Comparison of ENCODE assay signal across 8 cellular contexts in genomic region chr19:48966541-48967345, GRCh38. TPM values are rescaled to one million over a fixed set of nuclear protein-coding genes. Genes with fewer than 3 reads are reported as not detected.
DNase-seq lines count a peak whose midpoint lies in the region; ATAC-seq, FAIRE-seq and TF ChIP-seq lines count a peak whose summit lies in the region.

No MANE protein-coding gene starts in this region.

- no peak overlapping the region for H3K4ac ChIP-seq in mesendoderm (ENCODE audit: low read depth, low read length)

- no peaks in the 10 kb centered on the region for H3K27me3 ChIP-seq in GM12878 (replicated peaks in 1 of 2; ENCODE audit: control insufficient read depth in 2 of 2, insufficient read depth in 2 of 2, low read length in 1 of 2)
- no peaks in the 10 kb centered on the region for H3K27me3 ChIP-seq in mesendoderm (ENCODE audit: insufficient read depth, low read length, poor library complexity)

- H3K4me1 ChIP-seq in GM12878 (ENCODE audit: control insufficient read depth, insufficient read depth, low read length) (peaks cover 40% of the 10 kb centered on the region), mesendoderm (ENCODE audit: control insufficient read depth, low read depth, low read length) (peaks cover 16% of the 10 kb centered on the region)

- peaks cover 6% of the 10 kb centered on the region for H3K79me1 ChIP-seq in mesendoderm (ENCODE audit: low read length)

- no peaks in the 10 kb centered on the region for H4K20me1 ChIP-seq in GM12878 (ENCODE audit: control insufficient read depth, insufficient read depth)

- no peak for TF ChIP-seq RAD21 in GM12878 (IDR thresholded peaks at IDR 0.05; ENCODE audit: insufficient read depth, low read depth, low read length)

- TF ChIP-seq CTCF in GM12878 (IDR thresholded peaks at IDR 0.05 in 2 of 3, conservative IDR thresholded peaks at IDR 0.05 in 1 of 3; ENCODE audit: control insufficient read depth in 2 of 3, extremely low read depth in 1 of 3, insufficient read depth in 1 of 3, low read depth in 3 of 3, low read length in 3 of 3) = no peak
- no peak for TF ChIP-seq CTCF in omental fat pad (IDR thresholded peaks at IDR 0.05)

- BruUV-seq in GM12878 (replicated peaks; lab: Mats Ljungman, UMichigan) = no TSS peak

- POLR2A ChIA-PET in GM12878 (lab: Charles Lee) = interaction anchor here (0.6 to 4.2 kb wide), 11 partner anchors 12 to 178 kb away, joined by 3 to 53 read pairs (median 6); partner anchors contain the start of genes BAX, BCAT2, GYS1 and NUCB1

- SMC1A ChIA-PET in GM12878 (lab: Charles Lee; ENCODE audit: uncharacterized antibody, unreplicated experiment) = interaction anchor here (0.8 to 3.2 kb wide), 16 partner anchors 11 to 178 kb away, joined by 3 to 28 read pairs (median 4); partner anchors contain the start of genes DHDH, GYS1, HSD17B14 and RUVBL2

- H3K4me3 ChIP-seq in GM12878 (peak overlapping the region; percentile 93), mesendoderm (ENCODE audit: low read length) (peak overlapping the region; percentile 99)

- no peak overlapping the region for H2BK120ac ChIP-seq in mesendoderm (ENCODE audit: low read depth, low read length)

- TF ChIP-seq EP300 in GM12878 (IDR thresholded peaks at IDR 0.05; ENCODE audit: borderline replicate concordance in 1 of 2, control insufficient read depth in 1 of 2, low read depth in 2 of 2, low read length in 2 of 2) = no peak

- H3K56ac ChIP-seq in mesendoderm (ENCODE audit: low read length) = peak overlapping the region; percentile 96

- in situ Hi-C loops in GM12878 (cut with MboI) = no loop called here

- H3K23ac ChIP-seq in mesendoderm (ENCODE audit: low read length) = no peak overlapping the region

- H3K9ac ChIP-seq in GM12878 (ENCODE audit: control insufficient read depth, insufficient read depth, low read length) (peak overlapping the region; percentile 79), mesendoderm (ENCODE audit: low read length) (peak overlapping the region; percentile 95)

- H3K27ac ChIP-seq in KOPT-K1 (ENCODE audit: low read depth, low read length, poor library complexity, severe bottlenecking) (peak overlapping the region; percentile 85), GM12878 (ENCODE audit: control insufficient read depth, insufficient read depth) (peak overlapping the region; percentile 62), mesendoderm (ENCODE audit: low read depth, low read length) (no peak overlapping the region)

- H3K36me3 ChIP-seq in KOPT-K1 (ENCODE audit: insufficient read depth, low read length) (peaks cover 47% of the 10 kb centered on the region), GM12878 (ENCODE audit: control insufficient read depth in 2 of 2, insufficient read depth in 2 of 2, low read length in 1 of 2) (peaks cover 5 to 34% of the 10 kb centered on the region in 2 experiments), mesendoderm (ENCODE audit: control insufficient read depth, insufficient read depth, low read length) (no peaks in the 10 kb centered on the region)

- H3K9me3 ChIP-seq in KOPT-K1 (ENCODE audit: insufficient read depth, low read length, poor library complexity, severe bottlenecking) (no peaks in the 10 kb centered on the region), GM12878 (replicated peaks; ENCODE audit: control insufficient read depth, insufficient read depth, low read length) (no peaks in the 10 kb centered on the region)

- FAIRE-seq in GM12878 (lab: Jason Lieb, UNC) = no peak

- DNase-seq in CD1c-positive myeloid dendritic cell (ENCODE audit: extremely low spot score) = peak; percentile 59
- no peak for DNase-seq in GM12878 (ENCODE audit: low read depth, low spot score)
- DNase-seq in mesendoderm = peak; percentile 32
- no peak for DNase-seq in omental fat pad (ENCODE audit: low spot score)
- no peak for DNase-seq in stimulated activated CD4-positive, alpha-beta T cell treated with anti-CD3 and anti-CD28 coated beads, Interleukin-4, amount 100 ng/mL, for 1 hour
- DNase-seq in hippocampal formation (lab: John Stamatoyannopoulos, UW) = no peak

- TF ChIP-seq POLR2A in GM12878 (IDR thresholded peaks at IDR 0.05; ENCODE audit: low read depth, low read length) = no peak

- CTCF ChIA-PET in GM12878 (lab: Yijun Ruan, JAX) = interaction anchor here (0.6 to 3.1 kb wide), 17 partner anchors 12 to 375 kb away, joined by 3 to 31 read pairs (median 4); partner anchors contain the start of genes BAX, CA11, GYS1 and HSD17B14

- no peak overlapping the region for H2BK5ac ChIP-seq in mesendoderm (ENCODE audit: low read length)

- H3K18ac ChIP-seq in mesendoderm (ENCODE audit: low read length) = no peak overlapping the region

- H3K4me2 ChIP-seq in GM12878 (ENCODE audit: control insufficient read depth, insufficient read depth) = peak overlapping the region; percentile 99
- peak overlapping the region; percentile 99 for H3K4me2 ChIP-seq in mesendoderm (ENCODE audit: low read length)

- ATAC-seq in GM12878 (no peak), omental fat pad (ENCODE audit: low FRiP score) (no peak), HG03135 (IDR thresholded peaks at IDR 0.05; ENCODE audit: unreplicated experiment) (no peak)

- H4K5ac ChIP-seq in mesendoderm (ENCODE audit: low read length) = no peak overlapping the region

- no peak overlapping the region for H4K8ac ChIP-seq in mesendoderm (ENCODE audit: low read depth, low read length)

- intact Hi-C loops in GM12878 (cut with micrococcal nuclease; ENCODE audit: unreplicated experiment) = loop anchor here (10.0 kb wide), 1 partner anchor 332 kb away; the partner anchor contains the start of gene DBP

- H3K79me2 ChIP-seq in GM12878 (ENCODE audit: control insufficient read depth, insufficient read depth, low read length) (peaks cover 33% of the 10 kb centered on the region), mesendoderm (ENCODE audit: control insufficient read depth, insufficient read depth, low read length) (peaks cover 13% of the 10 kb centered on the region)

- WGBS in GM12878 (ENCODE audit: insufficient coverage, insufficient replicate concordance, low lambda C conversion rate, missing lambda C conversion rate) = 40% methylated on average over 10 of the region's 10 CpGs
- no CpG with 5 or more reads among the region's 10 CpGs for WGBS in mesendoderm (ENCODE audit: extremely low coverage, insufficient coverage, low lambda C conversion rate)

- RAD21 ChIA-PET in GM12878 (lab: Charles Lee; ENCODE audit: unreplicated experiment) = interaction anchor here (0.5 to 1.7 kb wide), 9 partner anchors 9 to 176 kb away, joined by 3 to 8 read pairs (median 4); partner anchors contain the start of genes GYS1 and RUVBL2

- no peak overlapping the region for H2AK5ac ChIP-seq in mesendoderm (ENCODE audit: low read length)

- no peak overlapping the region for H2BK15ac ChIP-seq in mesendoderm (replicated peaks; ENCODE audit: low read depth)

- no peak overlapping the region for H2AFZ ChIP-seq in GM12878 (ENCODE audit: control insufficient read depth, low read depth, low read length)

RNA-seq across cellular contexts. Expression of gene FTL, which starts 1.6 kb away (rescaled TPM):
- 86.0 and 88.4 TPM in 2 replicates for total RNA-seq in GM12878 (2013; cell fraction: nucleolus; rRNA removed)
- total RNA-seq in GM12878 (2014; rRNA removed) (1,329 and 1,429 TPM in 2 replicates), GM12878 (2014; rRNA removed; fragmentation: Illumina TruSeq; extraction: Trizol) (1,207 and 1,334 TPM in 2 replicates), GM12878 (2021) (994 and 1,017 TPM in 2 replicates), omental fat pad (1,000 to 10,000 TPM; 6,104 to 9,580 (median 8,850) TPM)
- 1,181 TPM for polyA plus RNA-seq in GM12878 (2011; ENCODE audit: low read depth)
- polyA plus RNA-seq in GM12878 (2011; rRNA removed) (148 and 364 TPM in 2 replicates), GM12878 (2014; fragmentation: Illumina TruSeq; extraction: Trizol) (1,187 and 1,762 TPM in 2 replicates), GM12878 (2014; fragmentation: Nextera tagmentation; extraction: Ambion mirVana) (1,000 to 10,000 TPM; 5,502 to 8,913 TPM), GM12878 (2014; rRNA removed) (1,363 and 1,437 TPM in 2 replicates), GM12878 (2016; fragmentation: Nextera tagmentation; extraction: Ambion mirVana) (1,000 to 10,000 TPM; 4,849 to 4,896 TPM)
- polyA plus RNA-seq in GM12878 (2011; cell fraction: cytosol; rRNA removed) = 1,075 and 1,106 TPM in 2 replicates
- polyA plus RNA-seq in GM12878 (2011; cell fraction: nucleus; rRNA removed) = 345 and 359 TPM in 2 replicates
- 1,628 and 2,313 TPM in 2 replicates for polyA plus RNA-seq in GM12878 (2012)
- 168 and 426 TPM in 2 replicates for polyA minus RNA-seq in GM12878 (2011; rRNA and poly(A)+ RNA removed)
- polyA minus RNA-seq in GM12878 (2011; cell fraction: cytosol; rRNA and poly(A)+ RNA removed) = 172 and 175 TPM in 2 replicates
- 67.8 and 78.5 TPM in 2 replicates for polyA minus RNA-seq in GM12878 (2011; cell fraction: nucleus; rRNA and poly(A)+ RNA removed)
- polyA plus RNA-seq in mesendoderm (2013, experiment 1 of 2) = 2,631 TPM
- 2,464 TPM for polyA plus RNA-seq in mesendoderm (2013, experiment 2 of 2)

RNA-seq across cellular contexts. Expression of gene BAX, which starts 12.1 kb away (rescaled TPM):
- total RNA-seq in GM12878 (2013; cell fraction: nucleolus; rRNA removed) = 45.7 and 48.8 TPM in 2 replicates
- total RNA-seq in GM12878 (2014; rRNA removed) (114 and 119 TPM in 2 replicates), GM12878 (2014; rRNA removed; fragmentation: Illumina TruSeq; extraction: Trizol) (73.1 and 73.4 TPM in 2 replicates), GM12878 (2021) (221 and 223 TPM in 2 replicates), omental fat pad (10 to 100 TPM; 26.4 to 64.2 (median 37.3) TPM)
- polyA plus RNA-seq in GM12878 (2011; ENCODE audit: low read depth) = 270 TPM
- polyA plus RNA-seq in GM12878 (2011; rRNA removed) (104 and 163 TPM in 2 replicates), GM12878 (2014; fragmentation: Illumina TruSeq; extraction: Trizol) (61.4 and 122 TPM in 2 replicates), GM12878 (2014; fragmentation: Nextera tagmentation; extraction: Ambion mirVana) (10 to 100 TPM in 1 of 2 experiments, 1 to 10 TPM in 1; 7.2 to 15.3 TPM), GM12878 (2014; rRNA removed) (205 and 237 TPM in 2 replicates), GM12878 (2016; fragmentation: Nextera tagmentation; extraction: Ambion mirVana) (100 to 1,000 TPM; 152 to 164 TPM)
- 226 and 231 TPM in 2 replicates for polyA plus RNA-seq in GM12878 (2011; cell fraction: cytosol; rRNA removed)
- polyA plus RNA-seq in GM12878 (2011; cell fraction: nucleus; rRNA removed) = 190 and 218 TPM in 2 replicates
- polyA plus RNA-seq in GM12878 (2012) = 155 and 219 TPM in 2 replicates
- 47.0 and 93.4 TPM in 2 replicates for polyA minus RNA-seq in GM12878 (2011; rRNA and poly(A)+ RNA removed)
- polyA minus RNA-seq in GM12878 (2011; cell fraction: cytosol; rRNA and poly(A)+ RNA removed) = 68.7 and 69.7 TPM in 2 replicates
- polyA minus RNA-seq in GM12878 (2011; cell fraction: nucleus; rRNA and poly(A)+ RNA removed) = 66.3 and 104 TPM in 2 replicates
- 77.7 TPM for polyA plus RNA-seq in mesendoderm (2013, experiment 1 of 2)
- 82.3 TPM for polyA plus RNA-seq in mesendoderm (2013, experiment 2 of 2)

RNA-seq across cellular contexts. Expression of gene GYS1, which starts 26.4 kb away (rescaled TPM):
- total RNA-seq in GM12878 (2013; cell fraction: nucleolus; rRNA removed) = 77.6 and 83.1 TPM in 2 replicates
- 35.4 and 39.5 TPM in 2 replicates for total RNA-seq in GM12878 (2014; rRNA removed)
- 20.2 and 21.5 TPM in 2 replicates for total RNA-seq in GM12878 (2014; rRNA removed; fragmentation: Illumina TruSeq; extraction: Trizol)
- total RNA-seq in GM12878 (2021) = 37.3 and 40.2 TPM in 2 replicates
- 30.6 TPM for polyA plus RNA-seq in GM12878 (2011; ENCODE audit: low read depth)
- polyA plus RNA-seq in GM12878 (2011; rRNA removed) = 36.0 and 62.0 TPM in 2 replicates
- polyA plus RNA-seq in GM12878 (2011; cell fraction: cytosol; rRNA removed) = 72.2 and 76.1 TPM in 2 replicates
- 87.8 and 91.9 TPM in 2 replicates for polyA plus RNA-seq in GM12878 (2011; cell fraction: nucleus; rRNA removed)
- 49.4 and 54.4 TPM in 2 replicates for polyA plus RNA-seq in GM12878 (2012)
- polyA plus RNA-seq in GM12878 (2014; fragmentation: Illumina TruSeq; extraction: Trizol) = 40.6 and 44.3 TPM in 2 replicates
- 1 to 10 TPM; 3.7 to 5.8 TPM for polyA plus RNA-seq in GM12878 (2014; fragmentation: Nextera tagmentation; extraction: Ambion mirVana)
- 42.2 and 45.5 TPM in 2 replicates for polyA plus RNA-seq in GM12878 (2014; rRNA removed)
- 10 to 100 TPM; 37.3 to 40.6 TPM for polyA plus RNA-seq in GM12878 (2016; fragmentation: Nextera tagmentation; extraction: Ambion mirVana)
- 56.8 and 118 TPM in 2 replicates for polyA minus RNA-seq in GM12878 (2011; rRNA and poly(A)+ RNA removed)
- 23.9 and 29.7 TPM in 2 replicates for polyA minus RNA-seq in GM12878 (2011; cell fraction: cytosol; rRNA and poly(A)+ RNA removed)
- 38.2 and 52.7 TPM in 2 replicates for polyA minus RNA-seq in GM12878 (2011; cell fraction: nucleus; rRNA and poly(A)+ RNA removed)
- polyA plus RNA-seq in mesendoderm (2013, experiment 1 of 2) = 20.1 TPM
- 19.3 TPM for polyA plus RNA-seq in mesendoderm (2013, experiment 2 of 2)
- total RNA-seq in omental fat pad = 10 to 100 TPM; 34.3 to 41.0 (median 38.8) TPM

RNA-seq across cellular contexts. Expression of gene RUVBL2, which starts 26.9 kb away (rescaled TPM):
- 60.9 and 67.9 TPM in 2 replicates for total RNA-seq in GM12878 (2013; cell fraction: nucleolus; rRNA removed)
- total RNA-seq in GM12878 (2014; rRNA removed) (195 and 202 TPM in 2 replicates), GM12878 (2014; rRNA removed; fragmentation: Illumina TruSeq; extraction: Trizol) (80.3 and 97.0 TPM in 2 replicates), GM12878 (2021) (134 and 142 TPM in 2 replicates), omental fat pad (10 to 100 TPM; 66.3 to 83.9 (median 72.4) TPM)
- polyA plus RNA-seq in GM12878 (2011; ENCODE audit: low read depth) = 38.4 TPM
- polyA plus RNA-seq in GM12878 (2011; rRNA removed) (58.7 and 117 TPM in 2 replicates), GM12878 (2014; fragmentation: Illumina TruSeq; extraction: Trizol) (11.8 and 53.8 TPM in 2 replicates), GM12878 (2014; fragmentation: Nextera tagmentation; extraction: Ambion mirVana) (10 to 100 TPM; 33.8 to 70.6 TPM), GM12878 (2014; rRNA removed) (142 and 166 TPM in 2 replicates), GM12878 (2016; fragmentation: Nextera tagmentation; extraction: Ambion mirVana) (100 to 1,000 TPM; 214 to 224 TPM)
- 182 and 281 TPM in 2 replicates for polyA plus RNA-seq in GM12878 (2011; cell fraction: cytosol; rRNA removed)
- polyA plus RNA-seq in GM12878 (2011; cell fraction: nucleus; rRNA removed) = 206 and 275 TPM in 2 replicates
- polyA plus RNA-seq in GM12878 (2012) = 88.4 and 111 TPM in 2 replicates
- 125 and 207 TPM in 2 replicates for polyA minus RNA-seq in GM12878 (2011; rRNA and poly(A)+ RNA removed)
- polyA minus RNA-seq in GM12878 (2011; cell fraction: cytosol; rRNA and poly(A)+ RNA removed) = 59.3 and 70.5 TPM in 2 replicates
- polyA minus RNA-seq in GM12878 (2011; cell fraction: nucleus; rRNA and poly(A)+ RNA removed) = 47.3 and 83.5 TPM in 2 replicates
- polyA plus RNA-seq in mesendoderm (2013, experiment 1 of 2) = 88.9 TPM
- polyA plus RNA-seq in mesendoderm (2013, experiment 2 of 2) = 92.5 TPM

RNA-seq across cellular contexts. Expression of gene DHDH, which starts 33.2 kb away (rescaled TPM):
- not detected in 2 replicates for total RNA-seq in GM12878 (2013; cell fraction: nucleolus; rRNA removed)
- total RNA-seq in GM12878 (2014; rRNA removed) (not detected in 2 replicates), GM12878 (2014; rRNA removed; fragmentation: Illumina TruSeq; extraction: Trizol) (not detected in 2 replicates), GM12878 (2021) (not detected in 2 replicates), omental fat pad (not detected)
- polyA plus RNA-seq in GM12878 (2011; ENCODE audit: low read depth) = not detected
- polyA plus RNA-seq in GM12878 (2011; rRNA removed) (0.15 and 0.23 TPM in 2 replicates), GM12878 (2014; fragmentation: Illumina TruSeq; extraction: Trizol) (not detected in 2 replicates), GM12878 (2014; fragmentation: Nextera tagmentation; extraction: Ambion mirVana) (under 1 TPM in 1 of 2 experiments, not detected in 1; 0.13 TPM), GM12878 (2014; rRNA removed) (0.19 TPM in 1 of 2 replicates, not detected in the other), GM12878 (2016; fragmentation: Nextera tagmentation; extraction: Ambion mirVana) (under 1 TPM in 1 of 2 experiments, not detected in 1; 0.21 TPM)
- polyA plus RNA-seq in GM12878 (2011; cell fraction: cytosol; rRNA removed) = 0.25 and 0.28 TPM in 2 replicates
- 0.16 and 0.26 TPM in 2 replicates for polyA plus RNA-seq in GM12878 (2011; cell fraction: nucleus; rRNA removed)
- polyA plus RNA-seq in GM12878 (2012) = 1.1 and 1.2 TPM in 2 replicates
- not detected in 2 replicates for polyA minus RNA-seq in GM12878 (2011; rRNA and poly(A)+ RNA removed)
- polyA minus RNA-seq in GM12878 (2011; cell fraction: cytosol; rRNA and poly(A)+ RNA removed) = not detected in 2 replicates
- polyA minus RNA-seq in GM12878 (2011; cell fraction: nucleus; rRNA and poly(A)+ RNA removed) = not detected in 2 replicates
- 0.27 TPM for polyA plus RNA-seq in mesendoderm (2013, experiment 1 of 2)
- polyA plus RNA-seq in mesendoderm (2013, experiment 2 of 2) = 0.36 TPM

Comparison
In these comparisons a context has a peak if more than half of its experiments do, and no peak if none do; other contexts are left out.
1. DNase-seq: peak in CD1c-positive myeloid dendritic cell (single experiment) and mesendoderm (single experiment); none in GM12878 (single experiment), omental fat pad (single experiment), stimulated activated CD4-positive, alpha-beta T cell treated with anti-CD3 and anti-CD28 coated beads, Interleukin-4, amount 100 ng/mL, for 1 hour (single experiment) and hippocampal formation (0 of 2).
2. RNA of gene FTL, which starts 1.6 kb away (total RNA-seq): 6,104 to 9,580 TPM in omental fat pad; 86.0 to 1,429 TPM in GM12878; every median in the first group is over 4 times any median in the second.